16 cellular contexts compared by ENCODE assay signal in genomic region chr10:17578603-17579002, GRCh38. TPM values are rescaled to one million over a fixed set of nuclear protein-coding genes. Genes with fewer than 3 reads are reported as not detected.
DNase-seq lines count a peak whose midpoint lies in the region; ATAC-seq, FAIRE-seq and TF ChIP-seq lines count a peak whose summit lies in the region.
"Had no signal": no experiment of that assay in that cellular context is flagged by ENCODE, and none has a peak within 500 bp of the region (broad histone marks: within the 10 kb centered on the region; RNA-seq: fewer than 3 reads in every experiment).

No MANE protein-coding gene starts in this region.

- H3K36me3 ChIP-seq in BLaER1 treated with 17β-estradiol and CSF1 and Interleukin-3, amounts not matched to agents 10 nM and 100 nM = peaks cover 0 to 10% (median 0%) of the 10 kb centered on the region in 11 experiments; a peak in 1 of 22 replicates
- no peaks in the 10 kb centered on the region for H3K36me3 ChIP-seq in right lobe of liver

- DNase-seq in GM19239 (ENCODE audit: insufficient read length, low spot score) = no peak
- DNase-seq in dermis blood vessel endothelial cell = peak; percentile 95
- no peak for DNase-seq in right lobe of liver
- no peak for DNase-seq in HFFc6
- DNase-seq: ACHN; AML-193; Calu3; CD4-positive, alpha-beta T cell; DMS53; H7; IMR-90; NCI-H187; NCI-H526 treated with DMSO at 0.1 percent for 48 hours had no signal

- peaks cover 15 to 40% (median 33%) of the 10 kb centered on the region in 11 experiments; a peak in 21 of 22 replicates for H3K9me3 ChIP-seq in BLaER1 treated with 17β-estradiol and CSF1 and Interleukin-3, amounts not matched to agents 10 nM and 100 nM (replicated peaks in 1 of 11)
- no peaks in the 10 kb centered on the region for H3K9me3 ChIP-seq in right lobe of liver

- no peaks in the 10 kb centered on the region for H3K9me3 Mint-ChIP-seq in HFFc6
- H3K9me3 Mint-ChIP-seq: CD4-positive, alpha-beta T cell had no signal

- ATAC-seq in right lobe of liver (peak; percentile 52 to 86 (median 78)), esophagus mucosa (no peak), HG03521 (IDR thresholded peaks at IDR 0.05; ENCODE audit: unreplicated experiment) (no peak)

- intact Hi-C loops in right lobe of liver (cut with DNase I) = no loop called here

- H3K9ac ChIP-seq in BLaER1 treated with 17β-estradiol and CSF1 and Interleukin-3, amounts not matched to agents 10 nM and 100 nM = no peak overlapping the region

- no peak overlapping the region for H3K4me3 ChIP-seq in BLaER1 treated with 17β-estradiol and CSF1 and Interleukin-3, amounts not matched to agents 10 nM and 100 nM
- no peak overlapping the region for H3K4me3 ChIP-seq in right lobe of liver

- no peak overlapping the region for H3K27ac Mint-ChIP-seq in HFFc6
- H3K27ac Mint-ChIP-seq: CD4-positive, alpha-beta T cell had no signal

- 0 out of 22 replicates have a peak overlapping the region, but pooled peaks of 1 of the 11 experiments have one; percentile 9 for H3K27ac ChIP-seq in BLaER1 treated with 17β-estradiol and CSF1 and Interleukin-3, amounts not matched to agents 10 nM and 100 nM
- H3K27ac ChIP-seq in right lobe of liver = no peak overlapping the region

- no peaks in the 10 kb centered on the region for H3K4me1 Mint-ChIP-seq in HFFc6 (ENCODE audit: low read depth)

- H3K36me3 Mint-ChIP-seq in HFFc6 (ENCODE audit: low read depth) = no peaks in the 10 kb centered on the region

- no peak overlapping the region for H3K4me3 Mint-ChIP-seq in HFFc6
- H3K4me3 Mint-ChIP-seq: CD4-positive, alpha-beta T cell had no signal

- TF ChIP-seq CTCF in right lobe of liver (IDR thresholded peaks at IDR 0.05) (no peak), HFFc6 (IDR thresholded peaks at IDR 0.05) (no peak)

- peaks cover 0 to 29% (median 8%) of the 10 kb centered on the region in 10 experiments; a peak in 9 of 20 replicates for H3K4me1 ChIP-seq in BLaER1 treated with 17β-estradiol and CSF1 and Interleukin-3, amounts not matched to agents 10 nM and 100 nM
- H3K4me1 ChIP-seq in right lobe of liver = no peaks in the 10 kb centered on the region

- H4K20me1 ChIP-seq in BLaER1 treated with 17β-estradiol and CSF1 and Interleukin-3, amounts not matched to agents 10 nM and 100 nM = no peaks in the 10 kb centered on the region

- peak; percentile 56 for FAIRE-seq in GM19239 (lab: Jason Lieb, UNC)

- no peak for TF ChIP-seq POLR2A in right lobe of liver (IDR thresholded peaks at IDR 0.05)

- H3K27me3 ChIP-seq in BLaER1 treated with 17β-estradiol and CSF1 and Interleukin-3, amounts not matched to agents 10 nM and 100 nM = no peaks in the 10 kb centered on the region
- H3K27me3 ChIP-seq in right lobe of liver = no peaks in the 10 kb centered on the region

- H3K27me3 Mint-ChIP-seq in HFFc6 (ENCODE audit: insufficient read depth) = peaks cover 4% of the 10 kb centered on the region; the same call in 1 of the 2 replicates
- H3K27me3 Mint-ChIP-seq: CD4-positive, alpha-beta T cell had no signal

- peak overlapping the region in 8 of 11 experiments; percentile 14 to 50 (median 26); a peak in 10 of 22 replicates for H3K4me2 ChIP-seq in BLaER1 treated with 17β-estradiol and CSF1 and Interleukin-3, amounts not matched to agents 10 nM and 100 nM

- WGBS in right lobe of liver (ENCODE audit: insufficient coverage, low coverage, low lambda C conversion rate, missing lambda C conversion rate) = 34% methylated on average over 2 of the region's 2 CpGs

RNA-seq across cellular contexts. Expression of gene HACD1, which starts 38.6 kb away (rescaled TPM):
- total RNA-seq in dermis blood vessel endothelial cell = 15.5 and 27.9 TPM in 2 replicates
- 1 to 10 TPM in 5 of 6 experiments, under 1 TPM in 1; 0.79 to 6.4 (median 1.7) TPM for total RNA-seq in right lobe of liver
- total RNA-seq in HFFc6 (2021; fragmentation: NEBNext Ultra II Directional; extraction: Animal tissue kit (Norgen Biotek cat#: 25700)) = 100 to 1,000 TPM in 3 of 6 experiments, 10 to 100 TPM in 3; 84.6 to 138 (median 100) TPM
- total RNA-seq in esophagus mucosa = 19.0 TPM

Comparison
In these comparisons a context has a peak if more than half of its experiments do, and no peak if none do; other contexts are left out.
1. ATAC-seq: peak in right lobe of liver (4 of 4); none in esophagus mucosa (single experiment) and HG03521 (single experiment).